8 cellular contexts compared by ENCODE assay signal in genomic region chr7:51316262-51316665, GRCh38. TPM values are rescaled to one million over a fixed set of nuclear protein-coding genes. Genes with fewer than 3 reads are reported as not detected.
DNase-seq lines count a peak whose midpoint lies in the region; ATAC-seq and TF ChIP-seq lines count a peak whose summit lies in the region.

No MANE protein-coding gene starts in this region.

- H3K4me1 ChIP-seq in Caco-2: peaks cover 65% of the 10 kb centered on the region

- peak overlapping the region; percentile 93 for H3K4me3 ChIP-seq in Caco-2 (ENCODE audit: low read depth, low read length)

- no peaks in the 10 kb centered on the region for H3K27me3 Mint-ChIP-seq in Caco-2 (ENCODE audit: insufficient read depth, unreplicated experiment)
- H3K27me3 Mint-ChIP-seq in endothelial cell (ENCODE audit: unreplicated experiment): peaks cover 9% of the 10 kb centered on the region
- peaks cover 73% of the 10 kb centered on the region for H3K27me3 Mint-ChIP-seq in neural crest cell (ENCODE audit: low read depth)

- H3K36me3 Mint-ChIP-seq in Caco-2 (ENCODE audit: insufficient read depth, unreplicated experiment): peaks cover 10% of the 10 kb centered on the region
- H3K36me3 Mint-ChIP-seq in endothelial cell (ENCODE audit: low read depth, unreplicated experiment): no peaks in the 10 kb centered on the region
- H3K36me3 Mint-ChIP-seq in neural crest cell (ENCODE audit: low read depth): no peaks in the 10 kb centered on the region

- H3K36me3 ChIP-seq in Caco-2 (ENCODE audit: control insufficient read depth, insufficient read depth, low read length): no peaks in the 10 kb centered on the region

- peak; percentile 27 to 29 for TF ChIP-seq CTCF in Caco-2 (IDR thresholded peaks at IDR 0.05; ENCODE audit: insufficient read depth in 1 of 2, low read depth in 1 of 2, low read length in 1 of 2, severe bottlenecking in 1 of 2, unreplicated experiment in 1 of 2)
- TF ChIP-seq CTCF in endothelial cell (IDR thresholded peaks at IDR 0.05; ENCODE audit: unreplicated experiment): no peak
- TF ChIP-seq CTCF in neural crest cell (conservative IDR thresholded peaks at IDR 0.05): peak; percentile 41

- H3K4me1 Mint-ChIP-seq in Caco-2 (ENCODE audit: low read depth, unreplicated experiment): peaks cover 48% of the 10 kb centered on the region
- H3K4me1 Mint-ChIP-seq in endothelial cell (ENCODE audit: unreplicated experiment): no peaks in the 10 kb centered on the region
- H3K4me1 Mint-ChIP-seq in neural crest cell: peaks cover 6% of the 10 kb centered on the region

- H3K9me3 Mint-ChIP-seq in Caco-2 (ENCODE audit: unreplicated experiment) (no peaks in the 10 kb centered on the region), endothelial cell (ENCODE audit: unreplicated experiment) (no peaks in the 10 kb centered on the region), neural crest cell (no peaks in the 10 kb centered on the region)

- no peaks in the 10 kb centered on the region for H3K27me3 ChIP-seq in Caco-2 (replicated peaks; ENCODE audit: control insufficient read depth, insufficient read depth, low read length)

- BruUV-seq in Caco-2 (replicated peaks; lab: Mats Ljungman, UMichigan): no TSS peak

- no peaks in the 10 kb centered on the region for H3K9me3 ChIP-seq in Caco-2

- no peak for ATAC-seq in HG03469 (IDR thresholded peaks at IDR 0.05; ENCODE audit: unreplicated experiment)

- H3K27ac Mint-ChIP-seq in Caco-2 (ENCODE audit: unreplicated experiment) (peak overlapping the region; percentile 96), endothelial cell (ENCODE audit: unreplicated experiment) (no peak overlapping the region), neural crest cell (ENCODE audit: unreplicated experiment) (no peak overlapping the region)

- peak overlapping the region; percentile 93 for H3K4me3 Mint-ChIP-seq in Caco-2 (ENCODE audit: unreplicated experiment)
- peak overlapping the region; percentile 85 for H3K4me3 Mint-ChIP-seq in endothelial cell (ENCODE audit: unreplicated experiment)
- H3K4me3 Mint-ChIP-seq in neural crest cell: peak overlapping the region; percentile 91

- CTCF ChIA-PET in Caco-2 (lab: Charles Lee): no interaction called here

- intact Hi-C loops in Caco-2 (cut with micrococcal nuclease; ENCODE audit: unreplicated experiment): loop anchor here (2.0 to 10.0 kb wide), 2 partner anchors 51 to 153 kb away; no protein-coding TSS in a partner anchor

- DNase-seq in Caco-2 (peak; percentile 78 to 84), NCI-H1105 (lab: John Stamatoyannopoulos, UW) (peak; percentile 35), endothelial cell (ENCODE audit: low spot score) (peak; percentile 18), neural crest cell (ENCODE audit: low read depth, low spot score) (no peak), germinal center (ENCODE audit: low spot score) (no peak), NCI-H2227 treated with DMSO at 0.1 percent for 48 hours (lab: John Stamatoyannopoulos, UW) (no peak), NCI-H1436 (lab: John Stamatoyannopoulos, UW) (no peak)

- POLR2A ChIA-PET in Caco-2 (lab: Charles Lee): interaction anchor here (2.8 kb wide), 1 partner anchor 24 kb away, joined by 10 read pairs; no protein-coding TSS in a partner anchor

RNA-seq across cellular contexts. Expression of gene COBL, which starts 0.3 kb away (rescaled TPM):
- total RNA-seq in Caco-2 (2022) (60.6 and 63.6 TPM in 2 replicates), endothelial cell (ENCODE audit: unreplicated experiment) (1.8 TPM), neural crest cell (0.05 and 0.41 TPM in 2 replicates)

Comparison
In these comparisons a context has a peak if more than half of its experiments do, and no peak if none do; other contexts are left out.
1. DNase-seq: peak in Caco-2 (2 of 2), NCI-H1105 (single experiment) and endothelial cell (single experiment); none in neural crest cell (single experiment), germinal center (single experiment), NCI-H2227 treated with DMSO at 0.1 percent for 48 hours (single experiment) and NCI-H1436 (single experiment).
2. RNA of gene COBL, which starts 0.3 kb away (total RNA-seq): 60.6 to 63.6 TPM in Caco-2; 1.8 TPM in endothelial cell (single experiment) and 0.05 to 0.41 TPM in neural crest cell; every median in the first group is over 10 times any median in the second.
3. Peak in every context shown above with its lines, with median percentiles within 50 percentile points of each other: H3K4me3 Mint-ChIP-seq.